In genomic region chr1:42837742-42838141, GRCh38 we compare ENCODE assay signal across 18 cellular contexts. TPM values are rescaled to one million over a fixed set of nuclear protein-coding genes. Genes with fewer than 3 reads are reported as not detected.
DNase-seq lines count a peak whose midpoint lies in the region; ATAC-seq, FAIRE-seq and TF ChIP-seq lines count a peak whose summit lies in the region.
"Had no signal": no experiment of that assay in that cellular context is flagged by ENCODE, and none has a peak within 500 bp of the region (broad histone marks: within the 10 kb centered on the region; RNA-seq: fewer than 3 reads in every experiment).

No MANE protein-coding gene starts in this region.

- no peaks in the 10 kb centered on the region for H3K79me2 ChIP-seq in HepG2 (ENCODE audit: insufficient read depth, low read length)
- H3K79me2 ChIP-seq in parathyroid adenoma = no peaks in the 10 kb centered on the region

- H3K9ac ChIP-seq in HepG2 (ENCODE audit: insufficient read depth, low read depth, low read length) (no peak overlapping the region), parathyroid adenoma (no peak overlapping the region), endodermal cell (ENCODE audit: extremely low read depth, low read length, poor library complexity, severe bottlenecking) (no peak overlapping the region)

- ATAC-seq in right lobe of liver (peak in 3 of 4 donors; percentile 31 to 64 (median 45)), HepG2 (no peak), GM18858 (IDR thresholded peaks at IDR 0.05; ENCODE audit: unreplicated experiment) (no peak)
- ATAC-seq: A549 had no signal

- H3K4me3 Mint-ChIP-seq in endodermal cell = no peak overlapping the region
- H3K4me3 Mint-ChIP-seq: CD8-positive, alpha-beta memory T cell had no signal

- 49% methylated on average over 3 of the region's 3 CpGs for WGBS in right lobe of liver (ENCODE audit: insufficient coverage, low coverage, low lambda C conversion rate, missing lambda C conversion rate)
- 52% methylated on average over 3 of the region's 3 CpGs for WGBS in HepG2 (ENCODE audit: low lambda C conversion rate)
- 67% methylated on average over 3 of the region's 3 CpGs; no CpG with 5 or more reads in 1 of the 2 experiments for WGBS in endodermal cell (ENCODE audit: insufficient coverage in 1 of 2, insufficient read length in 1 of 2), 2 experiments

- no peak for TF ChIP-seq EP300 in HepG2 (IDR thresholded peaks at IDR 0.05; ENCODE audit: low read depth in 2 of 2, low read length in 2 of 2)
- TF ChIP-seq EP300 in HepG2 (CRISPR knock-in tag; IDR thresholded peaks at IDR 0.05; ENCODE audit: borderline replicate concordance) = no peak

- H3K4me1 Mint-ChIP-seq in endodermal cell = peaks cover 24% of the 10 kb centered on the region
- H3K4me1 Mint-ChIP-seq: CD8-positive, alpha-beta memory T cell had no signal

- no peaks in the 10 kb centered on the region for H3K27me3 ChIP-seq in right lobe of liver
- no peaks in the 10 kb centered on the region for H3K27me3 ChIP-seq in HepG2 (ENCODE audit: control insufficient read depth in 1 of 2, insufficient read depth in 2 of 2, low read length in 2 of 2)
- no peaks in the 10 kb centered on the region for H3K27me3 ChIP-seq in layer of hippocampus (ENCODE audit: control insufficient read depth, insufficient read depth, low read length)
- no peaks in the 10 kb centered on the region for H3K27me3 ChIP-seq in parathyroid adenoma (ENCODE audit: control insufficient read depth, insufficient read depth, low read length)
- no peaks in the 10 kb centered on the region for H3K27me3 ChIP-seq in endodermal cell (ENCODE audit: control insufficient read depth, insufficient read depth, low read length, poor library complexity, severe bottlenecking)

- no peaks in the 10 kb centered on the region for H3K9me3 ChIP-seq in right lobe of liver
- no peaks in the 10 kb centered on the region for H3K9me3 ChIP-seq in HepG2 (ENCODE audit: low read length)
- H3K9me3 ChIP-seq in parathyroid adenoma (ENCODE audit: control insufficient read depth, low read length) = no peaks in the 10 kb centered on the region
- peaks cover 6% of the 10 kb centered on the region for H3K9me3 ChIP-seq in endodermal cell (ENCODE audit: control insufficient read depth, low read length)
- H3K9me3 ChIP-seq: A549 had no signal

- H3K27ac Mint-ChIP-seq in endodermal cell = no peak overlapping the region

- POLR2A ChIA-PET in HepG2 (lab: Yijun Ruan, JAX) = interaction anchor here (1.5 kb wide), 1 partner anchor 9 kb away, joined by 6 read pairs; the partner anchor contains the start of gene ZNF691

- intact Hi-C loops in right lobe of liver (cut with DNase I) (no loop called here), HepG2 (cut with micrococcal nuclease; ENCODE audit: unreplicated experiment) (no loop called here)

- no TSS peak for BruUV-seq in HepG2 (replicated peaks; lab: Mats Ljungman, UMichigan)

- H3K4me3 ChIP-seq in right lobe of liver = no peak overlapping the region
- no peak overlapping the region for H3K4me3 ChIP-seq in HepG2 (replicated peaks in 1 of 3; ENCODE audit: insufficient read depth in 1 of 3, low read depth in 2 of 3, low read length in 3 of 3)
- no peak overlapping the region for H3K4me3 ChIP-seq in parathyroid adenoma (ENCODE audit: low read depth, low read length)
- H3K4me3 ChIP-seq in endodermal cell (ENCODE audit: low read length) = no peak overlapping the region
- H3K4me3 ChIP-seq: A549 had no signal

- peaks cover 11% of the 10 kb centered on the region for H3K36me3 Mint-ChIP-seq in endodermal cell (ENCODE audit: low read depth)

- peaks cover 2% of the 10 kb centered on the region for H3K27me3 Mint-ChIP-seq in endodermal cell (ENCODE audit: insufficient read depth)
- H3K27me3 Mint-ChIP-seq: CD8-positive, alpha-beta memory T cell had no signal

- H3K36me3 ChIP-seq in right lobe of liver = peaks cover 0 to 16% (median 1%) of the 10 kb centered on the region in 4 donors
- no peaks in the 10 kb centered on the region for H3K36me3 ChIP-seq in HepG2 (replicated peaks in 1 of 2; ENCODE audit: control insufficient read depth in 1 of 2, insufficient read depth in 2 of 2, low read length in 2 of 2)
- no peaks in the 10 kb centered on the region for H3K36me3 ChIP-seq in parathyroid adenoma (ENCODE audit: control insufficient read depth, insufficient read depth, low read length)
- no peaks in the 10 kb centered on the region for H3K36me3 ChIP-seq in endodermal cell (ENCODE audit: control insufficient read depth, insufficient read depth, low read length)

- no peak for FAIRE-seq in HepG2 (lab: Jason Lieb, UNC)
- FAIRE-seq: A549, D721Med, GM12892, GM18507 had no signal

- TF ChIP-seq POLR2A in right lobe of liver (IDR thresholded peaks at IDR 0.05) (no peak), HepG2 (IDR thresholded peaks at IDR 0.05; ENCODE audit: insufficient read depth in 1 of 2, low read depth in 2 of 2, low read length in 2 of 2) (no peak)

- no peak for TF ChIP-seq RAD21 in HepG2 (CRISPR knock-in tag; IDR thresholded peaks at IDR 0.05)

- CTCF ChIA-PET in HepG2 (lab: Yijun Ruan, JAX; ENCODE audit: low intra/inter-chr PET ratio, low total read pairs) = no interaction called here

- no peak for DNase-seq in right lobe of liver
- no peak for DNase-seq in HepG2 (ENCODE audit: low spot score)
- no peak for DNase-seq in endodermal cell
- no peak for DNase-seq in stimulated activated CD4-positive, alpha-beta T cell treated with anti-CD3 and anti-CD28 coated beads, Interleukin-12 subunit alpha, Interleukin-12 subunit beta, amount 100 ng/mL, for 4 hours
- DNase-seq: CD8-positive, alpha-beta memory T cell; KBM-7; NCI-H1105 treated with DMSO at 0.1 percent for 48 hours; NCI-H1694; NCI-H2081 treated with DMSO at 0.1 percent for 48 hours; RPMI8226; SIG-M5 had no signal

- no peak for TF ChIP-seq CTCF in right lobe of liver (IDR thresholded peaks at IDR 0.05)
- TF ChIP-seq CTCF in HepG2 (CRISPR knock-in tag; IDR thresholded peaks at IDR 0.05) = no peak
- TF ChIP-seq CTCF in parathyroid adenoma (IDR thresholded peaks at IDR 0.05) = no peak
- TF ChIP-seq CTCF in endodermal cell (conservative IDR thresholded peaks at IDR 0.05) = no peak

- H3K4me1 ChIP-seq in right lobe of liver = no peaks in the 10 kb centered on the region
- H3K4me1 ChIP-seq in HepG2 (ENCODE audit: insufficient read depth, low read length) = no peaks in the 10 kb centered on the region
- peaks cover 13% of the 10 kb centered on the region for H3K4me1 ChIP-seq in parathyroid adenoma
- H3K4me1 ChIP-seq in endodermal cell (ENCODE audit: control insufficient read depth, insufficient read depth, low read length) = peaks cover 9% of the 10 kb centered on the region
- H3K4me1 ChIP-seq: A549 had no signal

- in situ Hi-C loops in HepG2 (cut with HindIII; ENCODE audit: extremely low pct_ligation_motif_present, low pct_unique_long_range_greater_than_20kb) = no loop called here

- H4K20me1 ChIP-seq in HepG2 (ENCODE audit: insufficient read depth, low read length) = no peaks in the 10 kb centered on the region

- no peaks in the 10 kb centered on the region for H3K9me3 Mint-ChIP-seq in endodermal cell
- H3K9me3 Mint-ChIP-seq: CD8-positive, alpha-beta memory T cell had no signal

- no peak overlapping the region for H3K4me2 ChIP-seq in HepG2 (ENCODE audit: low read depth, low read length)
- H3K4me2 ChIP-seq in parathyroid adenoma (ENCODE audit: low read length) = no peak overlapping the region
- H3K4me2 ChIP-seq: A549 had no signal

- H2AFZ ChIP-seq in HepG2 (ENCODE audit: low read length) (no peak overlapping the region), parathyroid adenoma (no peak overlapping the region)

- H3K27ac ChIP-seq in right lobe of liver (no peak overlapping the region), HepG2 (ENCODE audit: extremely low read length, insufficient read depth, low read length) (no peak overlapping the region), layer of hippocampus (ENCODE audit: low read depth, low read length) (peak overlapping the region; percentile 65), parathyroid adenoma (peak overlapping the region; percentile 59), endodermal cell (ENCODE audit: low read depth, low read length) (no peak overlapping the region)
- H3K27ac ChIP-seq: A549 had no signal

RNA-seq across cellular contexts. Expression of gene ZNF691, which starts 8.7 kb away (rescaled TPM):
- total RNA-seq in right lobe of liver (1 to 10 TPM; 5.0 to 9.5 (median 7.2) TPM), HepG2 (2016; rRNA removed; fragmentation: Illumina TruSeq; extraction: Trizol) (7.8 and 8.2 TPM in 2 replicates), endodermal cell (10 to 100 TPM; 15.5 to 16.6 TPM)
- 4.9 and 5.6 TPM in 2 replicates for total RNA-seq in HepG2 (2016; cell fraction: cytosol; rRNA removed; fragmentation: Illumina TruSeq; extraction: Trizol; ENCODE audit: low read depth)
- 7.7 and 8.3 TPM in 2 replicates for total RNA-seq in HepG2 (2016; cell fraction: insoluble cytoplasmic fraction; rRNA removed; fragmentation: Illumina TruSeq; extraction: Trizol)
- 8.0 and 8.4 TPM in 2 replicates for total RNA-seq in HepG2 (2016; cell fraction: membrane; rRNA removed; fragmentation: Illumina TruSeq; extraction: Trizol)
- total RNA-seq in HepG2 (2016; cell fraction: nucleus; rRNA removed; fragmentation: Illumina TruSeq; extraction: Trizol) = 5.0 and 5.6 TPM in 2 replicates
- polyA plus RNA-seq in HepG2 (2011; rRNA removed) = 6.0 and 7.6 TPM in 2 replicates
- 4.3 TPM in 2 replicates for polyA plus RNA-seq in HepG2 (2011; cell fraction: cytosol; rRNA removed)
- 15.5 and 19.3 TPM in 2 replicates for polyA plus RNA-seq in HepG2 (2011; cell fraction: nucleus; rRNA removed)
- polyA plus RNA-seq in HepG2 (2012) = 7.2 and 8.1 TPM in 2 replicates
- polyA plus RNA-seq in HepG2 (2016; cell fraction: cytosol; fragmentation: Illumina TruSeq; extraction: Trizol; ENCODE audit: low read depth) = 2.2 and 2.3 TPM in 2 replicates
- 7.5 and 8.9 TPM in 2 replicates for polyA plus RNA-seq in HepG2 (2016; cell fraction: insoluble cytoplasmic fraction; fragmentation: Illumina TruSeq; extraction: Trizol; ENCODE audit: low read depth)
- polyA plus RNA-seq in HepG2 (2016; cell fraction: membrane; fragmentation: Illumina TruSeq; extraction: Trizol; ENCODE audit: low read depth) = 3.7 and 4.1 TPM in 2 replicates
- 14.1 and 16.5 TPM in 2 replicates for polyA plus RNA-seq in HepG2 (2016; cell fraction: nucleus; fragmentation: Illumina TruSeq; extraction: Trizol; ENCODE audit: insufficient read depth, low read depth)
- 3.2 and 8.9 TPM in 2 replicates for polyA minus RNA-seq in HepG2 (2011; rRNA and poly(A)+ RNA removed; ENCODE audit: low replicate concordance)
- polyA minus RNA-seq in HepG2 (2011; cell fraction: cytosol; rRNA and poly(A)+ RNA removed) = 2.8 and 3.0 TPM in 2 replicates
- polyA minus RNA-seq in HepG2 (2011; cell fraction: nucleus; rRNA and poly(A)+ RNA removed) = 5.7 and 5.8 TPM in 2 replicates
- 15.2 TPM for polyA plus RNA-seq in endodermal cell (2013, experiment 1 of 2)
- 12.7 TPM for polyA plus RNA-seq in endodermal cell (2013, experiment 2 of 2)

RNA-seq across cellular contexts. Expression of gene SVBP, which starts 20.5 kb away (rescaled TPM):
- total RNA-seq in right lobe of liver = 10 to 100 TPM in 3 of 6 experiments, 1 to 10 TPM in 3; 6.0 to 12.8 (median 10.6) TPM
- 45.2 and 48.2 TPM in 2 replicates for total RNA-seq in HepG2 (2016; rRNA removed; fragmentation: Illumina TruSeq; extraction: Trizol)
- total RNA-seq in HepG2 (2016; cell fraction: cytosol; rRNA removed; fragmentation: Illumina TruSeq; extraction: Trizol; ENCODE audit: low read depth) = 182 and 196 TPM in 2 replicates
- total RNA-seq in HepG2 (2016; cell fraction: insoluble cytoplasmic fraction; rRNA removed; fragmentation: Illumina TruSeq; extraction: Trizol) = 45.7 and 49.4 TPM in 2 replicates
- 127 and 132 TPM in 2 replicates for total RNA-seq in HepG2 (2016; cell fraction: membrane; rRNA removed; fragmentation: Illumina TruSeq; extraction: Trizol)
- 14.9 and 18.9 TPM in 2 replicates for total RNA-seq in HepG2 (2016; cell fraction: nucleus; rRNA removed; fragmentation: Illumina TruSeq; extraction: Trizol)
- polyA plus RNA-seq in HepG2 (2011; rRNA removed) = 22.5 and 28.8 TPM in 2 replicates
- polyA plus RNA-seq in HepG2 (2011; cell fraction: cytosol; rRNA removed) = 13.4 and 24.1 TPM in 2 replicates
- 5.7 and 6.2 TPM in 2 replicates for polyA plus RNA-seq in HepG2 (2011; cell fraction: nucleus; rRNA removed)
- polyA plus RNA-seq in HepG2 (2012) = 34.3 and 43.7 TPM in 2 replicates
- 234 and 253 TPM in 2 replicates for polyA plus RNA-seq in HepG2 (2016; cell fraction: cytosol; fragmentation: Illumina TruSeq; extraction: Trizol; ENCODE audit: low read depth)
- 43.8 and 48.4 TPM in 2 replicates for polyA plus RNA-seq in HepG2 (2016; cell fraction: insoluble cytoplasmic fraction; fragmentation: Illumina TruSeq; extraction: Trizol; ENCODE audit: low read depth)
- 121 and 145 TPM in 2 replicates for polyA plus RNA-seq in HepG2 (2016; cell fraction: membrane; fragmentation: Illumina TruSeq; extraction: Trizol; ENCODE audit: low read depth)
- 27.4 and 30.9 TPM in 2 replicates for polyA plus RNA-seq in HepG2 (2016; cell fraction: nucleus; fragmentation: Illumina TruSeq; extraction: Trizol; ENCODE audit: insufficient read depth, low read depth)
- polyA minus RNA-seq in HepG2 (2011; rRNA and poly(A)+ RNA removed; ENCODE audit: low replicate concordance) = 1.9 and 2.1 TPM in 2 replicates
- polyA minus RNA-seq in HepG2 (2011; cell fraction: cytosol; rRNA and poly(A)+ RNA removed) = 3.4 and 7.3 TPM in 2 replicates
- 10.8 and 11.4 TPM in 2 replicates for polyA minus RNA-seq in HepG2 (2011; cell fraction: nucleus; rRNA and poly(A)+ RNA removed)
- 10 to 100 TPM; 40.2 to 45.3 TPM for total RNA-seq in endodermal cell
- polyA plus RNA-seq in endodermal cell (2013, experiment 1 of 2) = 69.8 TPM
- polyA plus RNA-seq in endodermal cell (2013, experiment 2 of 2) = 72.8 TPM

RNA-seq across cellular contexts. Expression of gene ERMAP, which starts 20.8 kb away (rescaled TPM):
- 10 to 100 TPM in 4 of 6 experiments, 1 to 10 TPM in 2; 6.6 to 16.2 (median 13.9) TPM for total RNA-seq in right lobe of liver
- 2.6 and 4.4 TPM in 2 replicates for total RNA-seq in HepG2 (2016; rRNA removed; fragmentation: Illumina TruSeq; extraction: Trizol)
- 2.1 and 2.2 TPM in 2 replicates for total RNA-seq in HepG2 (2016; cell fraction: cytosol; rRNA removed; fragmentation: Illumina TruSeq; extraction: Trizol; ENCODE audit: low read depth)
- total RNA-seq in HepG2 (2016; cell fraction: insoluble cytoplasmic fraction; rRNA removed; fragmentation: Illumina TruSeq; extraction: Trizol) = 2.2 and 4.0 TPM in 2 replicates
- 2.5 and 3.6 TPM in 2 replicates for total RNA-seq in HepG2 (2016; cell fraction: membrane; rRNA removed; fragmentation: Illumina TruSeq; extraction: Trizol)
- 3.9 and 4.6 TPM in 2 replicates for total RNA-seq in HepG2 (2016; cell fraction: nucleus; rRNA removed; fragmentation: Illumina TruSeq; extraction: Trizol)
- 2.2 and 2.4 TPM in 2 replicates for polyA plus RNA-seq in HepG2 (2011; rRNA removed)
- polyA plus RNA-seq in HepG2 (2011; cell fraction: cytosol; rRNA removed) = 1.8 and 1.9 TPM in 2 replicates
- polyA plus RNA-seq in HepG2 (2011; cell fraction: nucleus; rRNA removed) = 3.2 and 4.1 TPM in 2 replicates
- polyA plus RNA-seq in HepG2 (2012) = 1.9 and 2.7 TPM in 2 replicates
- 1.0 and 1.5 TPM in 2 replicates for polyA plus RNA-seq in HepG2 (2016; cell fraction: cytosol; fragmentation: Illumina TruSeq; extraction: Trizol; ENCODE audit: low read depth)
- 1.4 and 1.8 TPM in 2 replicates for polyA plus RNA-seq in HepG2 (2016; cell fraction: insoluble cytoplasmic fraction; fragmentation: Illumina TruSeq; extraction: Trizol; ENCODE audit: low read depth)
- 2.2 TPM in 2 replicates for polyA plus RNA-seq in HepG2 (2016; cell fraction: membrane; fragmentation: Illumina TruSeq; extraction: Trizol; ENCODE audit: low read depth)
- 5.5 and 6.9 TPM in 2 replicates for polyA plus RNA-seq in HepG2 (2016; cell fraction: nucleus; fragmentation: Illumina TruSeq; extraction: Trizol; ENCODE audit: insufficient read depth, low read depth)
- 2.7 and 3.5 TPM in 2 replicates for polyA minus RNA-seq in HepG2 (2011; rRNA and poly(A)+ RNA removed; ENCODE audit: low replicate concordance)
- 1.4 and 2.6 TPM in 2 replicates for polyA minus RNA-seq in HepG2 (2011; cell fraction: cytosol; rRNA and poly(A)+ RNA removed)
- polyA minus RNA-seq in HepG2 (2011; cell fraction: nucleus; rRNA and poly(A)+ RNA removed) = 8.1 and 9.9 TPM in 2 replicates
- 1 to 10 TPM; 5.1 to 5.7 TPM for total RNA-seq in endodermal cell
- 3.4 TPM for polyA plus RNA-seq in endodermal cell (2013, experiment 1 of 2)
- 2.6 TPM for polyA plus RNA-seq in endodermal cell (2013, experiment 2 of 2)

RNA-seq across cellular contexts. Expression of gene TMEM269, which starts 53.0 kb away (rescaled TPM):
- total RNA-seq in right lobe of liver (under 1 TPM in 1 of 6 experiments, not detected in 5; 0.07 TPM), HepG2 (2016; rRNA removed; fragmentation: Illumina TruSeq; extraction: Trizol) (0.15 and 0.24 TPM in 2 replicates), endodermal cell (under 1 TPM; 0.20 to 0.66 TPM)
- total RNA-seq in HepG2 (2016; cell fraction: cytosol; rRNA removed; fragmentation: Illumina TruSeq; extraction: Trizol; ENCODE audit: low read depth) = not detected in 2 replicates
- total RNA-seq in HepG2 (2016; cell fraction: insoluble cytoplasmic fraction; rRNA removed; fragmentation: Illumina TruSeq; extraction: Trizol) = 0.11 TPM in 1 of 2 replicates, not detected in the other
- 0.06 TPM in 1 of 2 replicates, not detected in the other for total RNA-seq in HepG2 (2016; cell fraction: membrane; rRNA removed; fragmentation: Illumina TruSeq; extraction: Trizol)
- 0.28 TPM in 1 of 2 replicates, not detected in the other for total RNA-seq in HepG2 (2016; cell fraction: nucleus; rRNA removed; fragmentation: Illumina TruSeq; extraction: Trizol)
- 0.14 and 0.21 TPM in 2 replicates for polyA plus RNA-seq in HepG2 (2011; rRNA removed)
- polyA plus RNA-seq in HepG2 (2011; cell fraction: cytosol; rRNA removed) = 0.04 and 0.05 TPM in 2 replicates
- polyA plus RNA-seq in HepG2 (2011; cell fraction: nucleus; rRNA removed) = 0.24 and 0.28 TPM in 2 replicates
- polyA plus RNA-seq in HepG2 (2012) = 0.32 and 0.42 TPM in 2 replicates
- polyA plus RNA-seq in HepG2 (2016; cell fraction: cytosol; fragmentation: Illumina TruSeq; extraction: Trizol; ENCODE audit: low read depth) = 0.03 TPM in 1 of 2 replicates, not detected in the other
- polyA plus RNA-seq in HepG2 (2016; cell fraction: insoluble cytoplasmic fraction; fragmentation: Illumina TruSeq; extraction: Trizol; ENCODE audit: low read depth) = 0.09 and 0.15 TPM in 2 replicates
- polyA plus RNA-seq in HepG2 (2016; cell fraction: membrane; fragmentation: Illumina TruSeq; extraction: Trizol; ENCODE audit: low read depth) = 0.07 TPM in 1 of 2 replicates, not detected in the other
- 0.53 and 0.57 TPM in 2 replicates for polyA plus RNA-seq in HepG2 (2016; cell fraction: nucleus; fragmentation: Illumina TruSeq; extraction: Trizol; ENCODE audit: insufficient read depth, low read depth)
- 0.80 and 1.0 TPM in 2 replicates for polyA minus RNA-seq in HepG2 (2011; rRNA and poly(A)+ RNA removed; ENCODE audit: low replicate concordance)
- polyA minus RNA-seq in HepG2 (2011; cell fraction: cytosol; rRNA and poly(A)+ RNA removed) = not detected in 2 replicates
- 0.37 and 0.39 TPM in 2 replicates for polyA minus RNA-seq in HepG2 (2011; cell fraction: nucleus; rRNA and poly(A)+ RNA removed)
- polyA plus RNA-seq in endodermal cell (2013, experiment 1 of 2) = 0.53 TPM
- polyA plus RNA-seq in endodermal cell (2013, experiment 2 of 2) = 0.46 TPM
- polyA plus RNA-seq: CD8-positive, alpha-beta memory T cell had no signal

Comparison
In these comparisons a context has a peak if more than half of its experiments do, and no peak if none do; other contexts are left out.
1. ATAC-seq: peak in right lobe of liver (3 of 4); none in HepG2 (single experiment) and GM18858 (single experiment).
2. H3K27ac ChIP-seq: peak in layer of hippocampus (single experiment) and parathyroid adenoma (single experiment); none in right lobe of liver (0 of 3), HepG2 (single experiment) and endodermal cell (single experiment).